9 cellular contexts compared by ENCODE assay signal in the genomic region with DNA sequence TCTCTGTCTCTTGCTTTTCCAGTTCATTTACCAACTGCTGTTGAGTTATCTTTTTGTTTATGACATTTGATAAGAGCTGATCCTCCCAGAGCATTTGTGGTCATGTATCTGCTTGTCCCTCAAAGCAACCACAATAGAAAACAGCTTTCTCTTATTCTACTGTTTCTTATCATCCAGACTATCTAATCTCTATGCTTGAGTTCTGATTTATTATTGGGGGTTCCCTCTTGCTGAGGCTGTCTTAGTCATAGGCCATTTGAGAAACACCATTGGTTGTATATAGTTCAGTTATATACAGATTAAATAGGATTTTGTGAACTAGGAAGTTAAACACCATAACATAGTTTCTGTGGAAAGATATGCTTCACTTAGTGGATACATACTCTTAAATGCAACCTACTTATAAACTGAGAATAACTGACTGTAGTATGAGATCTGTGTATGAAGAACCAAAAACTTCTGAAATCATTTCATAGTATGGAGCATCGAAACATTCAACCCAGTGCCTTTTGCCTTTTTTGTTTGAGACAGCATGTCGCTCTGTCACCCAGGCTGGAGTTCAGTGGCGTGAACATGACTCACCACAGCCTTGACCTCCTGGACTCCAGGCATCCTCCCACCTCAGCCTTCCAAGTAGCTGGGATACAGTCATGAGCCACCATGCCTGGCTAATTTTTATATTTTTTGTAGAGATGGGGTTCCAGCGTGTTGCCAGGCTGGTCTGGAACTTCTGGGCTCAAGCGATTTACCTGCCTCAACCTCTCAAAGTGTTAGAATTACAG.
DNase-seq lines count a peak whose midpoint lies in the region; ATAC-seq, FAIRE-seq and TF ChIP-seq lines count a peak whose summit lies in the region.
"Had no signal": no experiment of that assay in that cellular context is flagged by ENCODE, and none has a peak within 500 bp of the region (broad histone marks: within the 10 kb centered on the region; RNA-seq: fewer than 3 reads in every experiment).

No MANE protein-coding gene starts in this region.

- peaks cover 0 to 11% (median 4%) of the 10 kb centered on the region in 4 donors for H3K4me1 ChIP-seq in Peyer's patch
- H3K4me1 ChIP-seq: parathyroid adenoma had no signal

- H3K27me3 ChIP-seq in Peyer's patch: no peaks in the 10 kb centered on the region

- no peak overlapping the region for H3K27ac ChIP-seq in Peyer's patch
- H3K27ac ChIP-seq: parathyroid adenoma had no signal

- no peaks in the 10 kb centered on the region for H3K9me3 ChIP-seq in Peyer's patch

- DNase-seq in GM12891 (ENCODE audit: insufficient read length, low spot score) (no peak), Peyer's patch (peak in 2 of 3 donors; percentile 58 to 67), fibroblast of the aortic adventitia (ENCODE audit: low read depth) (peak; percentile 19), renal cortical epithelial cell (ENCODE audit: low read depth) (peak; percentile 59)
- DNase-seq: NCI-H524 treated with DMSO at 0.1 percent for 48 hours had no signal

- FAIRE-seq in GM12891 (lab: Jason Lieb, UNC): peak; percentile 26

- H3K4me3 ChIP-seq in Peyer's patch (no peak overlapping the region), fibroblast of the aortic adventitia (ENCODE audit: low read depth, low read length) (no peak overlapping the region)

- TF ChIP-seq CTCF in Peyer's patch (IDR thresholded peaks at IDR 0.05) (no peak), fibroblast of the aortic adventitia (IDR thresholded peaks at IDR 0.05; ENCODE audit: insufficient read depth, low read length) (no peak)

- ATAC-seq in HG03108 (IDR thresholded peaks at IDR 0.05; ENCODE audit: unreplicated experiment): no peak
- ATAC-seq in GM21723 (IDR thresholded peaks at IDR 0.05; ENCODE audit: unreplicated experiment): no peak
- ATAC-seq in GM18520 (IDR thresholded peaks at IDR 0.05; ENCODE audit: unreplicated experiment): no peak

- TF ChIP-seq POLR2A in GM12891 (IDR thresholded peaks at IDR 0.05; ENCODE audit: low read depth, low read length): no peak
- TF ChIP-seq POLR2A in Peyer's patch (IDR thresholded peaks at IDR 0.05): no peak

- H3K36me3 ChIP-seq in Peyer's patch: no peaks in the 10 kb centered on the region

TF ChIP-seq in GM12891, 5 proteins besides CTCF, POLR2A, EP300 and RAD21:
- no peak for TF ChIP-seq TAF1 (IDR thresholded peaks at IDR 0.05; ENCODE audit: low read depth, low read length)
- no peak for TF ChIP-seq POLR2AphosphoS5 (IDR thresholded peaks at IDR 0.05; ENCODE audit: low read depth, low read length)
- no peak for TF ChIP-seq POU2F2 (IDR thresholded peaks at IDR 0.05; ENCODE audit: low read depth, low read length)
- TF ChIP-seq PAX5 (IDR thresholded peaks at IDR 0.05; ENCODE audit: insufficient read depth, low read length, severe bottlenecking): no peak
- TF ChIP-seq SPI1 (IDR thresholded peaks at IDR 0.05; ENCODE audit: low read depth, low read length): no peak
